In the genomic region with DNA sequence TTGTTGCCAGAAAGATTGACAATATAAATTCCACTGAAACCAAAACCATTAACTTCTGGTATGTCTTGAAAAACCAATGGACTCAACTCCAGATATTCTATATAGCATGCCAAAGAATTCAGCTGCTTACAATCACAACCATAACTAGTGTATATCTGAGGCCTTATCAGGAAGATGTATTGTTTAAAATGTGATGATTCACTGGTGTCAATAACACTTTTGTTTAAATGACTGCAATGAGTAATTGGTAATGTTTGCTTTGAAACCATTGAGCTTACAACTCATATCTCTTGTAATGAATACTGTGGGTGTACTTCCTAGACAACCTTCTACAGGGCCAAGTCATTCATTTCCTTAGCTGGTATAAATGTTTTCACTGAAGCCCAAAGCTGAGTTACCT, we compare ENCODE assay signal across 17 cellular contexts.
DNase-seq lines count a peak whose midpoint lies in the region; ATAC-seq, FAIRE-seq and TF ChIP-seq lines count a peak whose summit lies in the region.
"Had no signal": no experiment of that assay in that cellular context is flagged by ENCODE, and none has a peak within 500 bp of the region (broad histone marks: within the 10 kb centered on the region; RNA-seq: fewer than 3 reads in every experiment).

No MANE protein-coding gene starts in this region.

- no peak for ATAC-seq in GM21723 (IDR thresholded peaks at IDR 0.05; ENCODE audit: unreplicated experiment)
- ATAC-seq in GM21381 (IDR thresholded peaks at IDR 0.05; ENCODE audit: unreplicated experiment) = no peak
- no peak for ATAC-seq in GM19467 (IDR thresholded peaks at IDR 0.05; ENCODE audit: unreplicated experiment)
- no peak for ATAC-seq in GM21737 (IDR thresholded peaks at IDR 0.05; ENCODE audit: unreplicated experiment)
- ATAC-seq: gastrocnemius medialis had no signal

- H3K9me3 Mint-ChIP-seq in astrocyte (ENCODE audit: unreplicated experiment) = no peaks in the 10 kb centered on the region

- H3K4me2 ChIP-seq in astrocyte (ENCODE audit: low read length) = peak overlapping the region; percentile 26

- no peaks in the 10 kb centered on the region for H3K36me3 ChIP-seq in astrocyte (ENCODE audit: insufficient read depth, low read length)
- H3K36me3 ChIP-seq: gastrocnemius medialis, right atrium auricular region, uterus had no signal

- no peak overlapping the region for H3K4me3 ChIP-seq in astrocyte (ENCODE audit: insufficient read depth, low read depth, low read length)
- H3K4me3 ChIP-seq: coronary artery, gastrocnemius medialis, right atrium auricular region, uterus had no signal

- H3K9ac ChIP-seq in astrocyte (ENCODE audit: low read length) = no peak overlapping the region

- no peaks in the 10 kb centered on the region for H4K20me1 ChIP-seq in astrocyte (ENCODE audit: insufficient read depth, low read length)

- H3K4me1 Mint-ChIP-seq in astrocyte (ENCODE audit: low read depth, unreplicated experiment) = peaks cover 6% of the 10 kb centered on the region

- H3K9me3 ChIP-seq in astrocyte (ENCODE audit: insufficient read depth, low read depth, low read length) = no peaks in the 10 kb centered on the region
- H3K9me3 ChIP-seq: gastrocnemius medialis, right atrium auricular region, uterus had no signal

- in situ Hi-C loops in Caki2 (cut with HindIII; ENCODE audit: low pct_unique_long_range_greater_than_20kb, low sequenced_read_pairs) = no loop called here

- peak; percentile 37 for FAIRE-seq in astrocyte (lab: Jason Lieb, UNC)
- FAIRE-seq: keratinocyte had no signal

- no peak overlapping the region for H2AFZ ChIP-seq in astrocyte (ENCODE audit: low read depth, low read length)

- DNase-seq in Caki2 (ENCODE audit: low read depth) (peak; percentile 50), LHCN-M2 (ENCODE audit: low read depth) (peak; percentile 21), astrocyte (ENCODE audit: low read depth) (peak; percentile 82), iris pigment epithelial cell (ENCODE audit: low read depth) (peak; percentile 63)
- DNase-seq: activated CD4-positive, CD25-positive, alpha-beta regulatory T cell treated with anti-CD3 and anti-CD28 coated beads, Interleukin-2, amount 50 U/mL, for 72 hours; EL; gastrocnemius medialis; stimulated activated CD4-positive, alpha-beta T cell treated with anti-CD3 and anti-CD28 coated beads, Interleukin-4, amount 100 ng/mL, for 1 hour; uterus had no signal

- no peaks in the 10 kb centered on the region for H3K27me3 Mint-ChIP-seq in astrocyte (ENCODE audit: low read depth, unreplicated experiment)

- peaks cover 7% of the 10 kb centered on the region for H3K4me1 ChIP-seq in astrocyte (ENCODE audit: insufficient read depth, low read length)
- H3K4me1 ChIP-seq: gastrocnemius medialis, right atrium auricular region, uterus had no signal

- H3K27me3 ChIP-seq in astrocyte (ENCODE audit: insufficient read depth, low read length) = peaks cover 3% of the 10 kb centered on the region
- H3K27me3 ChIP-seq: gastrocnemius medialis, right atrium auricular region, uterus had no signal

- H3K27ac Mint-ChIP-seq in astrocyte (ENCODE audit: unreplicated experiment) = peak overlapping the region; percentile 10
- H3K27ac Mint-ChIP-seq: activated naive CD4-positive, alpha-beta T cell treated with anti-CD3 and anti-CD28 coated beads, Interleukin-2, amount 50 U/mL, for 72 hours had no signal

- H3K79me2 ChIP-seq in astrocyte (ENCODE audit: insufficient read depth, low read length) = no peaks in the 10 kb centered on the region

- no peak for TF ChIP-seq CTCF in astrocyte (IDR thresholded peaks at IDR 0.05; ENCODE audit: insufficient read depth, low read depth, low read length)

- no peak overlapping the region for H3K4me3 Mint-ChIP-seq in astrocyte (ENCODE audit: unreplicated experiment)

- H3K36me3 Mint-ChIP-seq in astrocyte (ENCODE audit: low read depth, unreplicated experiment) = no peaks in the 10 kb centered on the region
- H3K36me3 Mint-ChIP-seq: activated naive CD4-positive, alpha-beta T cell treated with anti-CD3 and anti-CD28 coated beads, Interleukin-2, amount 50 U/mL, for 72 hours had no signal

- no peak overlapping the region for H3K27ac ChIP-seq in astrocyte (ENCODE audit: low read depth, low read length)
- H3K27ac ChIP-seq: coronary artery, gastrocnemius medialis, right atrium auricular region, uterus had no signal

Comparison
In these comparisons a context has a peak if more than half of its experiments do, and no peak if none do; other contexts are left out.
1. DNase-seq: peak in every context shown above with its lines; median percentile 82 in astrocyte; 63 in iris pigment epithelial cell; 50 in Caki2; 21 in LHCN-M2.